In the genomic region with DNA sequence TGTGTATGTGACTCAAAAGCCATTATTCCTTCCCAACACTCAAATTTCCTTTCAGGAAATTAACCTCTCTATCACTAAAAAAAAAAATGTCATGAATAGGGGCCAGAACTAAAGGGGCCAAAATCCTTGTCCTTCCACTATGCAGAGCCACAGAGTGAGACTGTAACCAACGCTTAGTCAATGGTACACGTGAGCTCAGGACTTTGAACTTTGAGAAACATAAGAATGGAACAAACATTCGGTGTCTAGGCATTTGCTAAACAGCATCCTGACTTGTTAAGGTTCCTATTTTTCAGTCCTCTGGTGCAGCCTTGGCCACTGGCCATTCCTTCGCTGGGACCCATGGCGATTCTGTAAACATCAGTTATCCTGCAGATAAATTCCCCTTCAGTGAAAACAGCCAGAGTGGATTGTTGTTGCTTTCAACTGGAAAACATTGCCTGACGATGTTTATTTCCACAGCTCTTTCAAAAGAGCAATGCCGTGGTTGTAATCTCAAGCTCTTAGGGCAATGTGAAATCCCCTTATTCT, we compare ENCODE assay signal across 9 cellular contexts.
"Had no signal": no experiment of that assay in that cellular context is flagged by ENCODE, and none has a peak within 500 bp of the region (broad histone marks: within the 10 kb centered on the region; RNA-seq: fewer than 3 reads in every experiment).

No MANE protein-coding gene starts in this region.

- H3K9me3 ChIP-seq: thoracic aorta had no signal

- H3K4me1 ChIP-seq: parathyroid adenoma had no signal

- H3K36me3 ChIP-seq: thoracic aorta had no signal

- H3K27ac ChIP-seq: parathyroid adenoma, thoracic aorta had no signal

- DNase-seq: activated CD4-positive, alpha-beta memory T cell treated with anti-CD3 and anti-CD28 coated beads for 36 hours; activated T-cell treated with anti-CD3 and anti-CD28 coated beads, Interleukin-2, amount 50 U/mL, for 72 hours; effector memory CD8-positive, alpha-beta T cell; immature natural killer cell; stimulated activated CD4-positive, alpha-beta T cell treated with anti-CD3 and anti-CD28 coated beads, Interleukin-2, amount 100 ng/mL, for 48 hours; stimulated activated naive CD8-positive, alpha-beta T cell treated with anti-CD3 and anti-CD28 coated beads, Interleukin-15, Interleukin-2, amounts not matched to agents 100 U/mL and 50 U/mL, for 24 hours; T-helper 9 cell had no signal

- H3K4me3 ChIP-seq: thoracic aorta had no signal

- ATAC-seq: activated T-cell treated with anti-CD3 and anti-CD28 coated beads, Interleukin-2, amount 50 U/mL, for 72 hours; effector memory CD8-positive, alpha-beta T cell; stimulated activated naive CD8-positive, alpha-beta T cell treated with anti-CD3 and anti-CD28 coated beads, Interleukin-15, Interleukin-2, amounts not matched to agents 100 U/mL and 50 U/mL, for 24 hours had no signal
